In genomic region chr4:122243785-122244184, GRCh38 we compare ENCODE assay signal across 34 cellular contexts.
"Had no signal": no experiment of that assay in that cellular context is flagged by ENCODE, and none has a peak within 500 bp of the region (broad histone marks: within the 10 kb centered on the region; RNA-seq: fewer than 3 reads in every experiment).

No MANE protein-coding gene starts in this region.

- H3K4me1 ChIP-seq: adrenal gland, ascending aorta, body of pancreas, breast epithelium had no signal

- ATAC-seq: activated naive CD4-positive, alpha-beta T cell treated with anti-CD3 and anti-CD28 coated beads, Interleukin-2, amount 50 U/mL, for 72 hours; activated naive CD8-positive, alpha-beta T cell treated with anti-CD3 and anti-CD28 coated beads, Interleukin-2, amount 50 U/mL, for 24 hours; activated T-cell treated with anti-CD3 and anti-CD28 coated beads, Interleukin-2, amount 50 U/mL, for 4 hours; activated T-cell treated with anti-CD3 and anti-CD28 coated beads, Interleukin-2, amount 50 U/mL, for 72 hours; activated T-helper 17 cell treated with anti-CD3 and anti-CD28 coated beads, Interleukin-2, amount 50 U/mL, for 72 hours; body of pancreas had no signal

- DNase-seq: activated effector memory CD4-positive, alpha-beta T cell treated with anti-CD3 and anti-CD28 coated beads, Interleukin-2, amount 50 U/mL, for 16 hours; activated effector memory CD4-positive, alpha-beta T cell treated with Interleukin-2 at 50 U/mL for 16 hours; activated gamma-delta T cell; activated gamma-delta T cell treated with Interleukin-2 at 50 U/mL for 16 hours; activated naive CD4-positive, alpha-beta T cell; activated naive CD4-positive, alpha-beta T cell treated with anti-CD3 and anti-CD28 coated beads for 36 hours; activated naive CD4-positive, alpha-beta T cell treated with anti-CD3 and anti-CD28 coated beads, Interleukin-2, amount 10 ng/mL, durations not matched to agents 7 days and 5 days; activated naive CD4-positive, alpha-beta T cell treated with anti-CD3 and anti-CD28 coated beads, Interleukin-2, amount 50 U/mL, for 16 hours; activated naive CD4-positive, alpha-beta T cell treated with Interleukin-2 at 50 U/mL for 16 hours; activated naive CD8-positive, alpha-beta T cell treated with anti-CD3 and anti-CD28 coated beads for 36 hours; activated naive CD8-positive, alpha-beta T cell treated with anti-CD3 and anti-CD28 coated beads, Interleukin-2, amount 10 ng/mL, durations not matched to agents 7 days and 5 days; activated naive CD8-positive, alpha-beta T cell treated with anti-CD3 and anti-CD28 coated beads, Interleukin-2, amount 50 U/mL, for 24 hours; activated T-cell treated with anti-CD3 and anti-CD28 coated beads, Interleukin-2, amount 50 U/mL, for 1 hour; activated T-cell treated with anti-CD3 and anti-CD28 coated beads, Interleukin-2, amount 50 U/mL, for 24 hours; activated T-cell treated with anti-CD3 and anti-CD28 coated beads, Interleukin-2, amount 50 U/mL, for 4 hours; activated T-cell treated with anti-CD3 and anti-CD28 coated beads, Interleukin-2, amount 50 U/mL, for 48 hours; activated T-cell treated with anti-CD3 and anti-CD28 coated beads, Interleukin-2, amount 50 U/mL, for 72 hours; adrenal gland; amniotic stem cell; amygdala; anterior cingulate cortex; aorta; body of pancreas; brain microvascular endothelial cell; caudate nucleus; central memory CD4-positive, alpha-beta T cell; cerebellar nuclear complex had no signal

- H3K4me3 ChIP-seq: adrenal gland, ascending aorta, body of pancreas, breast epithelium, cardiac muscle cell had no signal

- FAIRE-seq: astrocyte, bronchial epithelial cell had no signal

- H3K36me3 ChIP-seq: breast epithelium had no signal

- H3K27me3 ChIP-seq: adrenal gland, ascending aorta, body of pancreas, brain microvascular endothelial cell, breast epithelium, cardiac muscle cell had no signal

- H3K9me3 ChIP-seq: ascending aorta, body of pancreas, breast epithelium had no signal

- H3K27ac ChIP-seq: adrenal gland, ascending aorta, body of pancreas, brain microvascular endothelial cell, breast epithelium, cardiac muscle cell had no signal
